In the genomic region with DNA sequence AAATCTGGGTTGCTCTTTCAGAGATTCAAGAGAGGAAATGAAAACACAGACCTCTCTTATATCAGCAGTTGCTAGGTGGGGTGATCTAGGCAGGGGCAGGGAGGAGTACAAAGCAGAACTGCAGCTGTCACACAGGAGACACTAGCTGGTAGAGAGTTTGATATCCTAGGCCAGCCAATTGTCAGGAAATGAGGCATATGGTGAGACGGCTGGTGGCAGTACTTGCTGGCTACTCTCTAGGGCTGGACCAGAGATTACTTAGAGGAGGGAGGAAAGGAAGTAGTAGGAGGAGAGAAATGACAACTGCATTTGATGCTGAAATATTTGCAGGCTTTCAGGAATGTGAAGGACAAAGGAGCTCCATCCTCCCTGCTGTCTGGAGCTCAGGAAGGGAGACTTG, we compare ENCODE assay signal across 18 cellular contexts.
A peak's percentile ranks its signal among the peaks of the same experiment; 100 is the strongest.
DNase-seq lines count a peak whose midpoint lies in the region; ATAC-seq and TF ChIP-seq lines count a peak whose summit lies in the region.
"Had no signal": no experiment of that assay in that cellular context is flagged by ENCODE, and none has a peak within 500 bp of the region (broad histone marks: within the 10 kb centered on the region; RNA-seq: fewer than 3 reads in every experiment).

No MANE protein-coding gene starts in this region.

- H3K4me1 ChIP-seq in breast epithelium, result no peaks in the 10 kb centered on the region
- H3K4me1 ChIP-seq: gastrocnemius medialis, right lobe of liver had no signal

- H3K4me3 ChIP-seq in GM12865 (ENCODE audit: low read depth, low read length) (no peak overlapping the region), breast epithelium (no peak overlapping the region)
- H3K4me3 ChIP-seq: gastrocnemius medialis, MG63, right lobe of liver had no signal

- H3K9me3 ChIP-seq in breast epithelium, result no peaks in the 10 kb centered on the region
- H3K9me3 ChIP-seq: gastrocnemius medialis, MG63, right lobe of liver had no signal

- H3K27ac ChIP-seq in breast epithelium, result no peak overlapping the region
- H3K27ac ChIP-seq: C4-2B, gastrocnemius medialis, right lobe of liver, RWPE1 had no signal

- peaks cover 22% of the 10 kb centered on the region for H3K4me1 Mint-ChIP-seq in WTC11
- H3K4me1 Mint-ChIP-seq: activated CD4-positive, alpha-beta memory T cell treated with anti-CD3 and anti-CD28 coated beads, Interleukin-2, amount 10 ng/mL, durations not matched to agents 7 days and 5 days had no signal

- H3K27me3 Mint-ChIP-seq in WTC11 (ENCODE audit: low read depth), result no peaks in the 10 kb centered on the region
- H3K27me3 Mint-ChIP-seq: activated CD4-positive, alpha-beta memory T cell treated with anti-CD3 and anti-CD28 coated beads, Interleukin-2, amount 10 ng/mL, durations not matched to agents 7 days and 5 days had no signal

- no peaks in the 10 kb centered on the region for H3K27me3 ChIP-seq in breast epithelium
- H3K27me3 ChIP-seq: gastrocnemius medialis, right lobe of liver had no signal

- H3K4me3 Mint-ChIP-seq in WTC11, result no peak overlapping the region
- H3K4me3 Mint-ChIP-seq: activated CD4-positive, alpha-beta memory T cell treated with anti-CD3 and anti-CD28 coated beads, Interleukin-2, amount 10 ng/mL, durations not matched to agents 7 days and 5 days; effector memory CD8-positive, alpha-beta T cell; naive B cell had no signal

- TF ChIP-seq POLR2A in breast epithelium (IDR thresholded peaks at IDR 0.05), result no peak

- TF ChIP-seq CTCF in GM12865 (IDR thresholded peaks at IDR 0.05; ENCODE audit: insufficient read depth, low read depth, low read length, missing control alignments), result no peak
- no peak for TF ChIP-seq CTCF in WTC11 (IDR thresholded peaks at IDR 0.05)
- no peak for TF ChIP-seq CTCF in breast epithelium (IDR thresholded peaks at IDR 0.05)

- intact Hi-C loops in breast epithelium (cut with DNase I; ENCODE audit: low total_unique reads), result no loop called here

- no peaks in the 10 kb centered on the region for H3K9me3 Mint-ChIP-seq in WTC11
- H3K9me3 Mint-ChIP-seq: activated CD4-positive, alpha-beta memory T cell treated with anti-CD3 and anti-CD28 coated beads, Interleukin-2, amount 10 ng/mL, durations not matched to agents 7 days and 5 days had no signal

- H3K27ac Mint-ChIP-seq in WTC11, result peak overlapping the region; percentile 3; the same call in 1 of the 2 replicates
- H3K27ac Mint-ChIP-seq: activated CD4-positive, alpha-beta memory T cell treated with anti-CD3 and anti-CD28 coated beads, Interleukin-2, amount 10 ng/mL, durations not matched to agents 7 days and 5 days; effector memory CD8-positive, alpha-beta T cell; naive B cell had no signal

- POLR2A ChIA-PET in WTC11 (lab: Charles Lee), result no interaction called here

- no peaks in the 10 kb centered on the region for H3K36me3 ChIP-seq in breast epithelium
- H3K36me3 ChIP-seq: gastrocnemius medialis, MG63, right lobe of liver had no signal

- peak; percentile 3 for DNase-seq in GM12865 (ENCODE audit: low read depth)
- DNase-seq in WTC11 (ENCODE audit: low spot score), result no peak
- DNase-seq in myocyte (ENCODE audit: low read depth), result peak; percentile 80
- DNase-seq in breast epithelium (ENCODE audit: low spot score in 2 of 2), result no peak
- no peak for DNase-seq in GM19238 (ENCODE audit: insufficient read length, low spot score)
- DNase-seq in NCI-H2081 treated with DMSO at 0.1 percent for 48 hours (lab: John Stamatoyannopoulos, UW), result no peak
- DNase-seq: activated CD4-positive, alpha-beta memory T cell treated with anti-CD3 and anti-CD28 coated beads, Interleukin-2, amount 10 ng/mL, durations not matched to agents 7 days and 5 days; effector memory CD8-positive, alpha-beta T cell; gastrocnemius medialis; MG63; naive B cell; NCI-H510A treated with DMSO at 0.1 percent for 48 hours; right lobe of liver; T-helper 9 cell had no signal

- ATAC-seq in HG02870 (IDR thresholded peaks at IDR 0.05; ENCODE audit: unreplicated experiment) (peak; percentile 58), WTC11 (peak; percentile 91), GM21737 (IDR thresholded peaks at IDR 0.05; ENCODE audit: unreplicated experiment) (no peak)
- ATAC-seq: effector memory CD8-positive, alpha-beta T cell; gastrocnemius medialis; right lobe of liver had no signal

- H3K36me3 Mint-ChIP-seq in WTC11, result no peaks in the 10 kb centered on the region
- H3K36me3 Mint-ChIP-seq: naive B cell had no signal

- CTCF ChIA-PET in WTC11 (lab: Charles Lee), result interaction anchor here (0.6 to 2.8 kb wide), 4 partner anchors 42 to 64 kb away, joined by 3 to 17 read pairs (median 8); no protein-coding TSS in a partner anchor

TF ChIP-seq in WTC11, 78 proteins besides CTCF, POLR2A, EP300 and RAD21:
- TF ChIP-seq, protein P1, sequence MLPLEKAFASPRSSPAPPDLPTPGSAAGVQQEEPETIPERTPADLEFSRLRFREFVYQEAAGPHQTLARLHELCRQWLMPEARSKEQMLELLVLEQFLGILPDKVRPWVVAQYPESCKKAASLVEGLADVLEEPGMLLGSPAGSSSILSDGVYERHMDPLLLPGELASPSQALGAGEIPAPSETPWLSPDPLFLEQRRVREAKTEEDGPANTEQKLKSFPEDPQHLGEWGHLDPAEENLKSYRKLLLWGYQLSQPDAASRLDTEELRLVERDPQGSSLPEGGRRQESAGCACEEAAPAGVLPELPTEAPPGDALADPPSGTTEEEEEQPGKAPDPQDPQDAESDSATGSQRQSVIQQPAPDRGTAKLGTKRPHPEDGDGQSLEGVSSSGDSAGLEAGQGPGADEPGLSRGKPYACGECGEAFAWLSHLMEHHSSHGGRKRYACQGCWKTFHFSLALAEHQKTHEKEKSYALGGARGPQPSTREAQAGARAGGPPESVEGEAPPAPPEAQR (CRISPR knock-in tag; IDR thresholded peaks at IDR 0.05), result no peak
- TF ChIP-seq, protein P2, sequence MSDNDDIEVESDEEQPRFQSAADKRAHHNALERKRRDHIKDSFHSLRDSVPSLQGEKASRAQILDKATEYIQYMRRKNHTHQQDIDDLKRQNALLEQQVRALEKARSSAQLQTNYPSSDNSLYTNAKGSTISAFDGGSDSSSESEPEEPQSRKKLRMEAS (CRISPR knock-in tag; IDR thresholded peaks at IDR 0.05), result no peak
- no peak for TF ChIP-seq FOXP1 (CRISPR knock-in tag; IDR thresholded peaks at IDR 0.05; ENCODE audit: borderline replicate concordance)
- TF ChIP-seq TCF7 (CRISPR knock-in tag; IDR thresholded peaks at IDR 0.05; ENCODE audit: low read depth), result no peak
- TF ChIP-seq, protein P3, sequence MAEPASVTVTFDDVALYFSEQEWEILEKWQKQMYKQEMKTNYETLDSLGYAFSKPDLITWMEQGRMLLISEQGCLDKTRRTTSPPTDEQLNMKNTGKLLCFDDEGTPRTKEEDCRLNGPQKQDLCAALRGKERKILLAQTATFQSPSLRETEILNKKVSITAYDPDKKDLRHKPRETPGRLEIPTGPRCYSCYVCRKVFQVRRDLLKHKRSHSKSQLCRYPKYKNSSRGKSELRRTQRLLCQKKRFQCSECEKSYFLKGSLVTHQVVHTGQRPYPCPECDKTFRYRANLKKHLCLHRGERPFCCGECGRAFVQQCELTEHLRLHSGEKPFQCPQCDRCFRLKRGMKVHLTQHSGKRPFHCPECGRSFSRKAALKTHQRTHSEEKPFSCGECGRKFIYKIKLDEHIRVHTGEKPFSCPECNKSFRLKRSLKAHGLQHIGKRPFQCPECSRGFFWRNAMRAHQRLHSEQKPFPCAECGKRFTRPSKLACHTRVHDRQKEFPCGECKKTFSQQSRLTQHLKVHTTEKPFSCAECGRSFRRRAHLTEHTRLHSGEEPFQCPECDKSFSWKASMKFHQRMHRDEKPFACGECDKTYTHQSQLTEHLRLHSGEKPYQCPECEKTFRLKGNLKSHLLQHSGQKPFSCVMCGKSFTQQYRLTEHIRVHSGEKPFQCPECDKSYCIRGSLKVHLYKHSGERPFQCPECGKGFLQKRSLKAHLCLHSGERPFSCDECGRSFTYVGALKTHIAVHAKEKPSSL (CRISPR knock-in tag; conservative IDR thresholded peaks at IDR 0.05), result no peak
- no peak for TF ChIP-seq ZBTB21 (CRISPR knock-in tag; IDR thresholded peaks at IDR 0.05; ENCODE audit: borderline replicate concordance)
- no peak for TF ChIP-seq MYBL2 (CRISPR knock-in tag; IDR thresholded peaks at IDR 0.05)
- no peak for TF ChIP-seq JAZF1 (CRISPR knock-in tag; IDR thresholded peaks at IDR 0.05)
- TF ChIP-seq TEAD1 (CRISPR knock-in tag; IDR thresholded peaks at IDR 0.05), result no peak
- TF ChIP-seq, protein P4, sequence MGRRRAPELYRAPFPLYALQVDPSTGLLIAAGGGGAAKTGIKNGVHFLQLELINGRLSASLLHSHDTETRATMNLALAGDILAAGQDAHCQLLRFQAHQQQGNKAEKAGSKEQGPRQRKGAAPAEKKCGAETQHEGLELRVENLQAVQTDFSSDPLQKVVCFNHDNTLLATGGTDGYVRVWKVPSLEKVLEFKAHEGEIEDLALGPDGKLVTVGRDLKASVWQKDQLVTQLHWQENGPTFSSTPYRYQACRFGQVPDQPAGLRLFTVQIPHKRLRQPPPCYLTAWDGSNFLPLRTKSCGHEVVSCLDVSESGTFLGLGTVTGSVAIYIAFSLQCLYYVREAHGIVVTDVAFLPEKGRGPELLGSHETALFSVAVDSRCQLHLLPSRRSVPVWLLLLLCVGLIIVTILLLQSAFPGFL (CRISPR knock-in tag; IDR thresholded peaks at IDR 0.05; ENCODE audit: borderline replicate concordance), result no peak
- TF ChIP-seq SMAD3 (CRISPR knock-in tag; IDR thresholded peaks at IDR 0.05; ENCODE audit: borderline replicate concordance), result no peak
- TF ChIP-seq, protein P5, sequence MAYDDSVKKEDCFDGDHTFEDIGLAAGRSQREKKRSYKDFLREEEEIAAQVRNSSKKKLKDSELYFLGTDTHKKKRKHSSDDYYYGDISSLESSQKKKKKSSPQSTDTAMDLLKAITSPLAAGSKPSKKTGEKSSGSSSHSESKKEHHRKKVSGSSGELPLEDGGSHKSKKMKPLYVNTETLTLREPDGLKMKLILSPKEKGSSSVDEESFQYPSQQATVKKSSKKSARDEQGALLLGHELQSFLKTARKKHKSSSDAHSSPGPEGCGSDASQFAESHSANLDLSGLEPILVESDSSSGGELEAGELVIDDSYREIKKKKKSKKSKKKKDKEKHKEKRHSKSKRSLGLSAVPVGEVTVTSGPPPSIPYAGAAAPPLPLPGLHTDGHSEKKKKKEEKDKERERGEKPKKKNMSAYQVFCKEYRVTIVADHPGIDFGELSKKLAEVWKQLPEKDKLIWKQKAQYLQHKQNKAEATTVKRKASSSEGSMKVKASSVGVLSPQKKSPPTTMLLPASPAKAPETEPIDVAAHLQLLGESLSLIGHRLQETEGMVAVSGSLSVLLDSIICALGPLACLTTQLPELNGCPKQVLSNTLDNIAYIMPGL (CRISPR knock-in tag; IDR thresholded peaks at IDR 0.05), result no peak
- no peak for TF ChIP-seq NR3C1 (CRISPR knock-in tag; conservative IDR thresholded peaks at IDR 0.05; ENCODE audit: low read depth)

Comparison
In these comparisons a context has a peak if more than half of its experiments do, and no peak if none do; other contexts are left out.
1. DNase-seq: peak in GM12865 (single experiment) and myocyte (single experiment); none in WTC11 (single experiment), breast epithelium (0 of 2), GM19238 (single experiment) and NCI-H2081 treated with DMSO at 0.1 percent for 48 hours (single experiment).